In genomic region chr1:56188855-56189254, GRCh38 we compare ENCODE assay signal across 20 cellular contexts.
"Had no signal": no experiment of that assay in that cellular context is flagged by ENCODE, and none has a peak within 500 bp of the region (broad histone marks: within the 10 kb centered on the region; RNA-seq: fewer than 3 reads in every experiment).

No MANE protein-coding gene starts in this region.

- H3K9me3 Mint-ChIP-seq: activated B cell treated with CpG ODN at 0.5 μM for 24 hours; activated CD4-positive, alpha-beta memory T cell treated with anti-CD3 and anti-CD28 coated beads for 36 hours; dendritic cell treated with granulocyte-macrophage colony-stimulating factor and Interleukin-4, amounts not matched to agents 40 ng/mL and 50 ng/mL, for 4 days; stimulated activated effector memory CD8-positive, alpha-beta T cell treated with anti-CD3 and anti-CD28 coated beads, Interleukin-12 subunit alpha, Interleukin-12 subunit beta, amount 100 ng/mL, for 72 hours; T-helper 2 cell treated with Interferon-gamma antibody and Interleukin-4, amounts not matched to agents 5 μg/mL and 100 μg/mL, for 36 hours; type B pancreatic cell had no signal

- H3K4me1 Mint-ChIP-seq: activated B cell treated with CpG ODN at 0.5 μM for 24 hours; activated CD8-positive, alpha-beta memory T cell treated with anti-CD3 and anti-CD28 coated beads, Interleukin-2, amount 10 ng/mL, durations not matched to agents 7 days and 5 days; naive thymus-derived CD8-positive, alpha-beta T cell; stimulated activated effector memory CD8-positive, alpha-beta T cell treated with anti-CD3 and anti-CD28 coated beads, Interleukin-12 subunit alpha, Interleukin-12 subunit beta, amount 100 ng/mL, for 72 hours had no signal

- H3K4me3 ChIP-seq: left lung, stomach, testis had no signal

- H3K27me3 ChIP-seq: left lung, stomach, testis had no signal

- ATAC-seq: activated CD8-positive, alpha-beta memory T cell treated with anti-CD3 and anti-CD28 coated beads, Interleukin-2, amount 10 ng/mL, durations not matched to agents 7 days and 5 days; effector memory CD8-positive, alpha-beta T cell; left lung; naive thymus-derived CD8-positive, alpha-beta T cell; stimulated activated effector memory CD8-positive, alpha-beta T cell treated with anti-CD3 and anti-CD28 coated beads, Interleukin-12 subunit alpha, Interleukin-12 subunit beta, amount 100 ng/mL, for 72 hours had no signal

- H3K36me3 Mint-ChIP-seq: activated CD4-positive, alpha-beta memory T cell treated with anti-CD3 and anti-CD28 coated beads for 36 hours; activated CD8-positive, alpha-beta memory T cell treated with anti-CD3 and anti-CD28 coated beads, Interleukin-2, amount 10 ng/mL, durations not matched to agents 7 days and 5 days; activated naive CD8-positive, alpha-beta T cell; naive thymus-derived CD8-positive, alpha-beta T cell; stimulated activated effector memory CD8-positive, alpha-beta T cell treated with anti-CD3 and anti-CD28 coated beads, Interleukin-12 subunit alpha, Interleukin-12 subunit beta, amount 100 ng/mL, for 72 hours; type B pancreatic cell had no signal

- H3K27me3 Mint-ChIP-seq: activated B cell treated with CpG ODN at 0.5 μM for 24 hours; activated CD4-positive, alpha-beta memory T cell treated with anti-CD3 and anti-CD28 coated beads for 36 hours; activated CD8-positive, alpha-beta memory T cell treated with anti-CD3 and anti-CD28 coated beads, Interleukin-2, amount 10 ng/mL, durations not matched to agents 7 days and 5 days; effector memory CD8-positive, alpha-beta T cell; naive thymus-derived CD8-positive, alpha-beta T cell; type B pancreatic cell had no signal

- H3K27ac Mint-ChIP-seq: activated B cell treated with CpG ODN at 0.5 μM for 24 hours; activated CD4-positive, alpha-beta memory T cell treated with anti-CD3 and anti-CD28 coated beads for 36 hours; activated CD8-positive, alpha-beta memory T cell treated with anti-CD3 and anti-CD28 coated beads, Interleukin-2, amount 10 ng/mL, durations not matched to agents 7 days and 5 days; activated naive CD8-positive, alpha-beta T cell; dendritic cell treated with granulocyte-macrophage colony-stimulating factor and Interleukin-4, amounts not matched to agents 40 ng/mL and 50 ng/mL, for 4 days; effector memory CD8-positive, alpha-beta T cell; naive thymus-derived CD8-positive, alpha-beta T cell; stimulated activated effector memory CD8-positive, alpha-beta T cell treated with anti-CD3 and anti-CD28 coated beads, Interleukin-12 subunit alpha, Interleukin-12 subunit beta, amount 100 ng/mL, for 72 hours; T-helper 2 cell treated with Interferon-gamma antibody and Interleukin-4, amounts not matched to agents 5 μg/mL and 100 μg/mL, for 36 hours; type B pancreatic cell had no signal

- FAIRE-seq: bronchial epithelial cell, kidney, small intestine had no signal

- DNase-seq: activated B cell treated with CpG ODN at 0.5 μM for 24 hours; activated CD4-positive, alpha-beta memory T cell treated with anti-CD3 and anti-CD28 coated beads for 36 hours; activated CD4-positive, alpha-beta T cell treated with anti-CD3 and anti-CD28 coated beads for 4 hours; activated CD8-positive, alpha-beta memory T cell treated with anti-CD3 and anti-CD28 coated beads, Interleukin-2, amount 10 ng/mL, durations not matched to agents 7 days and 5 days; effector memory CD8-positive, alpha-beta T cell; kidney; left lung; mammary epithelial cell; naive thymus-derived CD8-positive, alpha-beta T cell; nucleus accumbens; small intestine; stimulated activated CD4-positive, alpha-beta T cell treated with anti-CD3 and anti-CD28 coated beads, Interleukin-4, amount 100 ng/mL, for 1 hour; stomach; testis had no signal

- H3K36me3 ChIP-seq: left lung, stomach had no signal

- H3K9me3 ChIP-seq: left lung, stomach, testis had no signal

- H3K27ac ChIP-seq: testis had no signal

- H3K4me3 Mint-ChIP-seq: activated B cell treated with CpG ODN at 0.5 μM for 24 hours; activated CD4-positive, alpha-beta memory T cell treated with anti-CD3 and anti-CD28 coated beads for 36 hours; activated CD8-positive, alpha-beta memory T cell treated with anti-CD3 and anti-CD28 coated beads, Interleukin-2, amount 10 ng/mL, durations not matched to agents 7 days and 5 days; activated naive CD8-positive, alpha-beta T cell; dendritic cell treated with granulocyte-macrophage colony-stimulating factor and Interleukin-4, amounts not matched to agents 40 ng/mL and 50 ng/mL, for 4 days; effector memory CD8-positive, alpha-beta T cell; naive thymus-derived CD8-positive, alpha-beta T cell; stimulated activated effector memory CD8-positive, alpha-beta T cell treated with anti-CD3 and anti-CD28 coated beads, Interleukin-12 subunit alpha, Interleukin-12 subunit beta, amount 100 ng/mL, for 72 hours; T-helper 2 cell treated with Interferon-gamma antibody and Interleukin-4, amounts not matched to agents 5 μg/mL and 100 μg/mL, for 36 hours; type B pancreatic cell had no signal

- H3K4me1 ChIP-seq: stomach, testis had no signal
